In genomic region chr17:6097005-6097279, GRCh38 we compare ENCODE assay signal across 24 cellular contexts. TPM values are rescaled to one million over a fixed set of nuclear protein-coding genes. Genes with fewer than 3 reads are reported as not detected.
"Had no signal": no experiment of that assay in that cellular context is flagged by ENCODE, and none has a peak within 500 bp of the region (broad histone marks: within the 10 kb centered on the region; RNA-seq: fewer than 3 reads in every experiment).

No MANE protein-coding gene starts in this region.

- H3K27ac ChIP-seq: brain microvascular endothelial cell, cardiac muscle cell, SK-N-MC, VCaP had no signal

- DNase-seq: activated CD4-positive, alpha-beta T cell treated with anti-CD3 and anti-CD28 coated beads for 48 hours; activated CD4-positive, alpha-beta T cell treated with anti-CD3 and anti-CD28 coated beads, Interleukin-2, amount 50 U/mL, for 48 hours; activated CD4-positive, CD25-positive, alpha-beta regulatory T cell treated with anti-CD3 and anti-CD28 coated beads, Interleukin-2, amount 50 U/mL, for 72 hours; activated CD8-positive, alpha-beta memory T cell treated with anti-CD3 and anti-CD28 coated beads for 24 hours; activated gamma-delta T cell; activated naive CD4-positive, alpha-beta T cell treated with anti-CD3 and anti-CD28 coated beads for 36 hours; activated T-cell treated with anti-CD3 and anti-CD28 coated beads, Interleukin-2, amount 50 U/mL, for 48 hours; brain microvascular endothelial cell; MG63; NCI-H1105; NCI-H1436; NCI-H1694 treated with DMSO at 0.1 percent for 48 hours; NCI-H2029 treated with DMSO at 0.1 percent for 48 hours; NCI-H510A; NCI-H526 treated with DMSO at 0.1 percent for 48 hours; NCI-H82; T-cell had no signal

- H3K4me1 Mint-ChIP-seq: activated T-helper 17 cell treated with anti-CD3 and anti-CD28 coated beads, Interleukin-2, amount 50 U/mL, for 72 hours; T-cell had no signal

- H3K27me3 ChIP-seq: brain microvascular endothelial cell, MG63 had no signal

- H3K27ac Mint-ChIP-seq: activated naive CD4-positive, alpha-beta T cell treated with anti-CD3 and anti-CD28 coated beads for 36 hours; activated naive CD8-positive, alpha-beta T cell; activated T-helper 17 cell treated with anti-CD3 and anti-CD28 coated beads, Interleukin-2, amount 50 U/mL, for 72 hours; T-cell had no signal

- FAIRE-seq: astrocyte had no signal

- H3K36me3 Mint-ChIP-seq: activated naive CD8-positive, alpha-beta T cell; T-cell had no signal

- H3K27me3 Mint-ChIP-seq: activated naive CD8-positive, alpha-beta T cell had no signal

- H3K9me3 Mint-ChIP-seq: activated naive CD4-positive, alpha-beta T cell treated with anti-CD3 and anti-CD28 coated beads for 36 hours; activated T-helper 17 cell treated with anti-CD3 and anti-CD28 coated beads, Interleukin-2, amount 50 U/mL, for 72 hours; T-cell had no signal

- H3K4me3 Mint-ChIP-seq: activated naive CD4-positive, alpha-beta T cell treated with anti-CD3 and anti-CD28 coated beads for 36 hours; activated naive CD8-positive, alpha-beta T cell; activated T-helper 17 cell treated with anti-CD3 and anti-CD28 coated beads, Interleukin-2, amount 50 U/mL, for 72 hours; T-cell had no signal

- H3K4me3 ChIP-seq: cardiac muscle cell, MG63, SK-N-MC had no signal

- H3K9me3 ChIP-seq: MG63 had no signal

- H3K36me3 ChIP-seq: brain microvascular endothelial cell, cardiac muscle cell, MG63 had no signal

RNA-seq across cellular contexts. Expression of gene WSCD1, which starts 26.8 kb away (rescaled TPM):
- total RNA-seq: activated T-helper 17 cell treated with anti-CD3 and anti-CD28 coated beads, Interleukin-2, amount 50 U/mL, for 72 hours; OCI-LY7 had no signal
